ENCODE assay signal across 8 cellular contexts in genomic region chr7:74656421-74656910, GRCh38. TPM values are rescaled to one million over a fixed set of nuclear protein-coding genes. Genes with fewer than 3 reads are reported as not detected.
DNase-seq lines count a peak whose midpoint lies in the region; ATAC-seq and TF ChIP-seq lines count a peak whose summit lies in the region.

No MANE protein-coding gene starts in this region.

- no peaks in the 10 kb centered on the region for H3K27me3 ChIP-seq in lung (ENCODE audit: control insufficient read depth, insufficient read depth)

- no peak for ATAC-seq in lung (ENCODE audit: insufficient read depth, low FRiP score)
- ATAC-seq in HG03039 (IDR thresholded peaks at IDR 0.05; ENCODE audit: unreplicated experiment), result no peak

- CTCF ChIA-PET in activated CD4-positive, alpha-beta T cell treated with anti-CD3 and anti-CD28 coated beads, Interleukin-2, amount 10 ng/mL, durations not matched to agents 7 days and 5 days (lab: Charles Lee), result interaction anchor here (0.7 to 1.6 kb wide), 2 partner anchors 9 to 11 kb away, joined by 3 read pairs; no protein-coding TSS in a partner anchor

- POLR2A ChIA-PET in activated CD4-positive, alpha-beta T cell treated with anti-CD3 and anti-CD28 coated beads, Interleukin-2, amount 10 ng/mL, durations not matched to agents 7 days and 5 days (lab: Charles Lee), result interaction anchor here (0.6 kb wide), 1 partner anchor 38 kb away, joined by 3 read pairs; no protein-coding TSS in a partner anchor

- DNase-seq in GM10266 (ENCODE audit: extremely low spot score) (peak; percentile 37), NCI-H2107 (lab: John Stamatoyannopoulos, UW) (peak; percentile 72), dermis blood vessel endothelial cell (peak; percentile 54), lung (ENCODE audit: low spot score) (peak; percentile 51), NCI-H2029 treated with DMSO at 0.1 percent for 48 hours (lab: John Stamatoyannopoulos, UW) (no peak)
- DNase-seq in activated CD4-positive, alpha-beta T cell treated with anti-CD3 and anti-CD28 coated beads, Interleukin-2, amount 10 ng/mL, durations not matched to agents 7 days and 5 days, result peak; percentile 58
- DNase-seq in stimulated activated CD4-positive, alpha-beta T cell treated with anti-CD3 and anti-CD28 coated beads, TNF-alpha, amount 100 ng/mL, for 4 hours (ENCODE audit: low read depth in 3 of 3), result peak in 2 of 3 experiments; percentile 35 to 51

- no peaks in the 10 kb centered on the region for H3K9me3 Mint-ChIP-seq in activated CD4-positive, alpha-beta T cell treated with anti-CD3 and anti-CD28 coated beads, Interleukin-2, amount 10 ng/mL, durations not matched to agents 7 days and 5 days

- WGBS in lung, 2 donors, result 0 to 1% methylated on average over 24 of the region's 24 CpGs

- peaks cover 56% of the 10 kb centered on the region for H3K4me1 Mint-ChIP-seq in activated CD4-positive, alpha-beta T cell treated with anti-CD3 and anti-CD28 coated beads, Interleukin-2, amount 10 ng/mL, durations not matched to agents 7 days and 5 days

- H3K9me3 ChIP-seq in lung (ENCODE audit: control insufficient read depth in 2 of 2, insufficient read depth in 1 of 2, low read length in 1 of 2), result no peaks in the 10 kb centered on the region

- peak overlapping the region; percentile 78 for H3K4me3 Mint-ChIP-seq in activated CD4-positive, alpha-beta T cell treated with anti-CD3 and anti-CD28 coated beads, Interleukin-2, amount 10 ng/mL, durations not matched to agents 7 days and 5 days

- peaks cover 14% of the 10 kb centered on the region for H3K36me3 Mint-ChIP-seq in activated CD4-positive, alpha-beta T cell treated with anti-CD3 and anti-CD28 coated beads, Interleukin-2, amount 10 ng/mL, durations not matched to agents 7 days and 5 days (ENCODE audit: low read depth)

- H3K27ac Mint-ChIP-seq in activated CD4-positive, alpha-beta T cell treated with anti-CD3 and anti-CD28 coated beads, Interleukin-2, amount 10 ng/mL, durations not matched to agents 7 days and 5 days, result peak overlapping the region; percentile 86

- TF ChIP-seq CTCF in GM10266 (IDR thresholded peaks at IDR 0.05; ENCODE audit: control insufficient read depth, insufficient read depth, low read depth, missing control alignments) (peak; percentile 49), lung (IDR thresholded peaks at IDR 0.05; ENCODE audit: control extremely low read depth, extremely low read depth) (peak; percentile 3)

- peak overlapping the region; percentile 82 for H3K4me3 ChIP-seq in lung

- H3K27me3 Mint-ChIP-seq in activated CD4-positive, alpha-beta T cell treated with anti-CD3 and anti-CD28 coated beads, Interleukin-2, amount 10 ng/mL, durations not matched to agents 7 days and 5 days, result no peaks in the 10 kb centered on the region

- H3K36me3 ChIP-seq in lung (ENCODE audit: control insufficient read depth in 2 of 2, insufficient read depth in 2 of 2, low read length in 2 of 2), result no peaks in the 10 kb centered on the region

- H3K4me1 ChIP-seq in lung (ENCODE audit: control insufficient read depth in 2 of 2, insufficient read depth in 2 of 2, low read length in 2 of 2), result peaks cover 10 to 14% of the 10 kb centered on the region in 2 donors

- H3K27ac ChIP-seq in lung (ENCODE audit: low read depth in 1 of 2, low read length in 1 of 2), result peak overlapping the region; percentile 94 to 98

RNA-seq across cellular contexts. Expression of gene GTF2I, which starts 1.1 kb away (rescaled TPM):
- 100 to 1,000 TPM; 162 to 163 TPM for total RNA-seq in activated CD4-positive, alpha-beta T cell treated with anti-CD3 and anti-CD28 coated beads, Interleukin-2, amount 10 ng/mL, durations not matched to agents 7 days and 5 days
- total RNA-seq in dermis blood vessel endothelial cell, result 142 and 195 TPM in 2 replicates
- total RNA-seq in lung, result 100 to 1,000 TPM; 224 to 353 TPM
- 10 to 100 TPM; 27.7 to 53.3 TPM for polyA plus RNA-seq in lung
